In the genomic region with DNA sequence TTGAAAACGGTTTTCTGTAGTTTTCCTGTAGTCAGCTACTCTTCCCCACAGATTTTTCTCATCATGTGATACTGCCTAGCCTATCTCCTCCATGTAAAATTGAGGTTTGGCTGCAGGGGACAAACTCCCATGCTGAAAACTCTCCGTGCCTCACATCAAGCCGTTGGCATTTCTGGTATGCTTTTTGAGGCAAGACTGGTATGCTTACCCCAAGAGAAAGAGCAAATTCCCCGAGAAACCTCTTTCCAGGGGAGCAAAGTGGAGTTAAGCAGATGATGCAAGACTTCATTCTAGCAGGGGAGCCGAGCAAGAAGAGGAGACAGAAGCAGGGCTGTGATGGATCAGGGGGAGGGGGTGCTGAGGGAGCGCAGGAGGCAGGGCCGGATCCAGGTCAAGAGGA, we compare ENCODE assay signal across 9 cellular contexts. TPM values are rescaled to one million over a fixed set of nuclear protein-coding genes. Genes with fewer than 3 reads are reported as not detected.
DNase-seq lines count a peak whose midpoint lies in the region; ATAC-seq and TF ChIP-seq lines count a peak whose summit lies in the region.
"Had no signal": no experiment of that assay in that cellular context is flagged by ENCODE, and none has a peak within 500 bp of the region (broad histone marks: within the 10 kb centered on the region; RNA-seq: fewer than 3 reads in every experiment).

No MANE protein-coding gene starts in this region.

- peak overlapping the region; percentile 35 for H2AFZ ChIP-seq in osteoblast (ENCODE audit: low read length)

- ATAC-seq in CD8-positive, alpha-beta T cell, result no peak
- ATAC-seq: activated naive CD4-positive, alpha-beta T cell treated with anti-CD3 and anti-CD28 coated beads, Interleukin-2, amount 50 U/mL, for 72 hours had no signal

- no peaks in the 10 kb centered on the region for H4K20me1 ChIP-seq in osteoblast (ENCODE audit: insufficient read depth, low read length)

- no peaks in the 10 kb centered on the region for H3K9me3 ChIP-seq in osteoblast (ENCODE audit: low read depth, low read length)
- H3K9me3 ChIP-seq in CD8-positive, alpha-beta T cell (ENCODE audit: low read length), result no peaks in the 10 kb centered on the region

- intact Hi-C loops in dendritic cell treated with granulocyte-macrophage colony-stimulating factor and Interleukin-4, amounts not matched to agents 40 ng/mL and 50 ng/mL, for 4 days (cut with micrococcal nuclease), result no loop called here
- intact Hi-C loops in CD8-positive, alpha-beta T cell (cut with DNase I, micrococcal nuclease), result no loop called here

- H3K79me2 ChIP-seq in osteoblast (ENCODE audit: insufficient read depth, low read length), result no peaks in the 10 kb centered on the region

- DNase-seq in ELR (ENCODE audit: low read depth), result peak; percentile 58
- DNase-seq in M059J (ENCODE audit: low read depth), result peak; percentile 98
- DNase-seq in osteoblast (ENCODE audit: insufficient read length, low spot score, missing footprints), result peak; percentile 92
- DNase-seq in SIG-M5 treated with dmso at 0.1 percent for 504 hours (lab: John Stamatoyannopoulos, UW; ENCODE audit: unreplicated experiment), result no peak
- no peak for DNase-seq in CD8-positive, alpha-beta T cell
- no peak for DNase-seq in central memory CD4-positive, alpha-beta T cell
- DNase-seq in NCI-H748 (lab: John Stamatoyannopoulos, UW; ENCODE audit: unreplicated experiment), result no peak

- H3K36me3 ChIP-seq in osteoblast (ENCODE audit: insufficient read depth, low read length), result no peaks in the 10 kb centered on the region
- H3K36me3 ChIP-seq in CD8-positive, alpha-beta T cell (ENCODE audit: insufficient read depth, low read length), result no peaks in the 10 kb centered on the region

- peak overlapping the region; percentile 51 for H3K27ac ChIP-seq in osteoblast (ENCODE audit: low read depth, low read length)
- H3K27ac ChIP-seq in CD8-positive, alpha-beta T cell (ENCODE audit: low read depth, low read length), result no peak overlapping the region

- peak overlapping the region; percentile 53 for H3K27ac Mint-ChIP-seq in dendritic cell treated with granulocyte-macrophage colony-stimulating factor and Interleukin-4, amounts not matched to agents 40 ng/mL and 50 ng/mL, for 4 days
- H3K27ac Mint-ChIP-seq in CD8-positive, alpha-beta T cell, result no peak overlapping the region
- H3K27ac Mint-ChIP-seq: activated naive CD4-positive, alpha-beta T cell treated with anti-CD3 and anti-CD28 coated beads, Interleukin-2, amount 50 U/mL, for 72 hours had no signal

- H3K4me3 ChIP-seq in osteoblast (ENCODE audit: insufficient read depth, low read length), result peak overlapping the region; percentile 16
- H3K4me3 ChIP-seq in CD8-positive, alpha-beta T cell (ENCODE audit: low read depth, low read length), result no peak overlapping the region

- peaks cover 52% of the 10 kb centered on the region for H3K4me1 Mint-ChIP-seq in dendritic cell treated with granulocyte-macrophage colony-stimulating factor and Interleukin-4, amounts not matched to agents 40 ng/mL and 50 ng/mL, for 4 days (ENCODE audit: low read depth)
- peaks cover 4% of the 10 kb centered on the region for H3K4me1 Mint-ChIP-seq in CD8-positive, alpha-beta T cell (ENCODE audit: low read depth)

- POLR2A ChIA-PET in CD8-positive, alpha-beta T cell (lab: Charles Lee), result no interaction called here

- CTCF ChIA-PET in CD8-positive, alpha-beta T cell (lab: Charles Lee), result interaction anchor here (1.0 kb wide), 1 partner anchor 22 kb away, joined by 3 read pairs; no protein-coding TSS in a partner anchor

- TF ChIP-seq CTCF in osteoblast (IDR thresholded peaks at IDR 0.05; ENCODE audit: extremely low read depth, low read depth, low read length), result no peak
- TF ChIP-seq CTCF in CD8-positive, alpha-beta T cell (IDR thresholded peaks at IDR 0.05), result no peak

- H3K27me3 ChIP-seq in osteoblast (ENCODE audit: insufficient read depth, low read length), result no peaks in the 10 kb centered on the region
- no peaks in the 10 kb centered on the region for H3K27me3 ChIP-seq in CD8-positive, alpha-beta T cell (ENCODE audit: insufficient read depth, low read length)

- H3K4me3 Mint-ChIP-seq in dendritic cell treated with granulocyte-macrophage colony-stimulating factor and Interleukin-4, amounts not matched to agents 40 ng/mL and 50 ng/mL, for 4 days, result no peak overlapping the region
- no peak overlapping the region for H3K4me3 Mint-ChIP-seq in CD8-positive, alpha-beta T cell

- no peaks in the 10 kb centered on the region for H3K9me3 Mint-ChIP-seq in dendritic cell treated with granulocyte-macrophage colony-stimulating factor and Interleukin-4, amounts not matched to agents 40 ng/mL and 50 ng/mL, for 4 days
- no peaks in the 10 kb centered on the region for H3K9me3 Mint-ChIP-seq in CD8-positive, alpha-beta T cell
- H3K9me3 Mint-ChIP-seq: activated naive CD4-positive, alpha-beta T cell treated with anti-CD3 and anti-CD28 coated beads, Interleukin-2, amount 50 U/mL, for 72 hours had no signal

- H3K36me3 Mint-ChIP-seq in dendritic cell treated with granulocyte-macrophage colony-stimulating factor and Interleukin-4, amounts not matched to agents 40 ng/mL and 50 ng/mL, for 4 days (ENCODE audit: low read depth), result peaks cover 6% of the 10 kb centered on the region
- no peaks in the 10 kb centered on the region for H3K36me3 Mint-ChIP-seq in CD8-positive, alpha-beta T cell
- H3K36me3 Mint-ChIP-seq: activated naive CD4-positive, alpha-beta T cell treated with anti-CD3 and anti-CD28 coated beads, Interleukin-2, amount 50 U/mL, for 72 hours had no signal

- H3K27me3 Mint-ChIP-seq in dendritic cell treated with granulocyte-macrophage colony-stimulating factor and Interleukin-4, amounts not matched to agents 40 ng/mL and 50 ng/mL, for 4 days, result no peaks in the 10 kb centered on the region
- H3K27me3 Mint-ChIP-seq in CD8-positive, alpha-beta T cell (ENCODE audit: low read depth), result no peaks in the 10 kb centered on the region

- H3K4me2 ChIP-seq in osteoblast (ENCODE audit: insufficient read depth, low read length), result peak overlapping the region; percentile 60

- H3K4me1 ChIP-seq in osteoblast (ENCODE audit: insufficient read depth, low read length), result peaks cover 14% of the 10 kb centered on the region
- H3K4me1 ChIP-seq in CD8-positive, alpha-beta T cell (ENCODE audit: insufficient read depth, low read length), result peaks cover 8% of the 10 kb centered on the region

RNA-seq across cellular contexts. Expression of a gene that starts 4.8 kb away (rescaled TPM):
- 1.8 and 3.0 TPM in 2 replicates for total RNA-seq in M059J (2014; rRNA removed; shearing (Covaris generic))
- under 0.01 and 0.72 TPM in 2 replicates for total RNA-seq in osteoblast
- total RNA-seq in CD8-positive, alpha-beta T cell, result under 1 TPM in 1 of 2 experiments, not detected in 1; 0.22 TPM

RNA-seq across cellular contexts. Expression of a gene that starts 28.3 kb away (rescaled TPM):
- 4,086 and 14,063 TPM in 2 replicates for total RNA-seq in M059J (2014; rRNA removed; shearing (Covaris generic))
- 1,554 and 1,740 TPM in 2 replicates for total RNA-seq in osteoblast
- total RNA-seq in CD8-positive, alpha-beta T cell, result 1,000 to 10,000 TPM; 4,125 to 4,338 TPM

Comparison
In these comparisons a context has a peak if more than half of its experiments do, and no peak if none do; other contexts are left out.
1. DNase-seq: peak in ELR (single experiment), M059J (single experiment) and osteoblast (single experiment); none in SIG-M5 treated with dmso at 0.1 percent for 504 hours (single experiment), CD8-positive, alpha-beta T cell (0 of 7), central memory CD4-positive, alpha-beta T cell (single experiment) and NCI-H748 (single experiment).